ENCODE assay signal across 1 cellular context in genomic region chr7:104956753-104957450, GRCh38.
TF ChIP-seq lines count a peak whose summit lies in the region.

No MANE protein-coding gene starts in this region.

TF ChIP-seq in GM12878, 131 proteins besides CTCF, POLR2A, EP300 and RAD21 (continued from another document):
- TF ChIP-seq, protein P1, sequence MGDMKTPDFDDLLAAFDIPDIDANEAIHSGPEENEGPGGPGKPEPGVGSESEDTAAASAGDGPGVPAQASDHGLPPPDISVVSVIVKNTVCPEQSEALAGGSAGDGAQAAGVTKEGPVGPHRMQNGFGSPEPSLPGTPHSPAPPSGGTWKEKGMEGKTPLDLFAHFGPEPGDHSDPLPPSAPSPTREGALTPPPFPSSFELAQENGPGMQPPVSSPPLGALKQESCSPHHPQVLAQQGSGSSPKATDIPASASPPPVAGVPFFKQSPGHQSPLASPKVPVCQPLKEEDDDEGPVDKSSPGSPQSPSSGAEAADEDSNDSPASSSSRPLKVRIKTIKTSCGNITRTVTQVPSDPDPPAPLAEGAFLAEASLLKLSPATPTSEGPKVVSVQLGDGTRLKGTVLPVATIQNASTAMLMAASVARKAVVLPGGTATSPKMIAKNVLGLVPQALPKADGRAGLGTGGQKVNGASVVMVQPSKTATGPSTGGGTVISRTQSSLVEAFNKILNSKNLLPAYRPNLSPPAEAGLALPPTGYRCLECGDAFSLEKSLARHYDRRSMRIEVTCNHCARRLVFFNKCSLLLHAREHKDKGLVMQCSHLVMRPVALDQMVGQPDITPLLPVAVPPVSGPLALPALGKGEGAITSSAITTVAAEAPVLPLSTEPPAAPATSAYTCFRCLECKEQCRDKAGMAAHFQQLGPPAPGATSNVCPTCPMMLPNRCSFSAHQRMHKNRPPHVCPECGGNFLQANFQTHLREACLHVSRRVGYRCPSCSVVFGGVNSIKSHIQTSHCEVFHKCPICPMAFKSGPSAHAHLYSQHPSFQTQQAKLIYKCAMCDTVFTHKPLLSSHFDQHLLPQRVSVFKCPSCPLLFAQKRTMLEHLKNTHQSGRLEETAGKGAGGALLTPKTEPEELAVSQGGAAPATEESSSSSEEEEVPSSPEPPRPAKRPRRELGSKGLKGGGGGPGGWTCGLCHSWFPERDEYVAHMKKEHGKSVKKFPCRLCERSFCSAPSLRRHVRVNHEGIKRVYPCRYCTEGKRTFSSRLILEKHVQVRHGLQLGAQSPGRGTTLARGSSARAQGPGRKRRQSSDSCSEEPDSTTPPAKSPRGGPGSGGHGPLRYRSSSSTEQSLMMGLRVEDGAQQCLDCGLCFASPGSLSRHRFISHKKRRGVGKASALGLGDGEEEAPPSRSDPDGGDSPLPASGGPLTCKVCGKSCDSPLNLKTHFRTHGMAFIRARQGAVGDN (IDR thresholded peaks at IDR 0.05) = peak; percentile 93
- TF ChIP-seq RB1 (IDR thresholded peaks at IDR 0.05; ENCODE audit: borderline replicate concordance) (no peak), WRNIP1 (IDR thresholded peaks at IDR 0.05; ENCODE audit: borderline replicate concordance, low read depth, low read length) (no peak), CBX3 (IDR thresholded peaks at IDR 0.05; ENCODE audit: borderline replicate concordance, low read depth) (no peak), ZNF24 (IDR thresholded peaks at IDR 0.05) (no peak), ZNF217 (IDR thresholded peaks at IDR 0.05) (0 out of 2 replicates have a peak, but pooled peaks have one; percentile 20), IKZF1 (conservative IDR thresholded peaks at IDR 0.05) (peak; percentile 88), MTA3 (IDR thresholded peaks at IDR 0.05; ENCODE audit: borderline replicate concordance, low read length) (peak; percentile 67; the same call in 1 of the 2 replicates), SMAD5 (IDR thresholded peaks at IDR 0.05; ENCODE audit: low read depth) (no peak), CHD4 (IDR thresholded peaks at IDR 0.05) (no peak), SMC3 (IDR thresholded peaks at IDR 0.05; ENCODE audit: borderline replicate concordance, low read length) (no peak)
